ENCODE assay signal across 9 cellular contexts in genomic region chr10:79179404-79180309, GRCh38.
A peak's percentile ranks its signal among the peaks of the same experiment; 100 is the strongest.
DNase-seq lines count a peak whose midpoint lies in the region; FAIRE-seq and TF ChIP-seq lines count a peak whose summit lies in the region.
"Had no signal": no experiment of that assay in that cellular context is flagged by ENCODE, and none has a peak within 500 bp of the region (broad histone marks: within the 10 kb centered on the region; RNA-seq: fewer than 3 reads in every experiment).

No MANE protein-coding gene starts in this region.

- H3K4me1 ChIP-seq in esophagus squamous epithelium = peaks cover 36 to 100% (median 91%) of the 10 kb centered on the region in 3 donors

- TF ChIP-seq POLR2A in esophagus squamous epithelium (IDR thresholded peaks at IDR 0.05) = no peak

- peak; percentile 61 for DNase-seq in G401 (ENCODE audit: low spot score)
- peak; percentile 44 for DNase-seq in NCI-H345 (lab: John Stamatoyannopoulos, UW)
- no peak for DNase-seq in esophagus squamous epithelium (lab: John Stamatoyannopoulos, UW)
- no peak for DNase-seq in retinal pigment epithelial cell (ENCODE audit: low read depth)
- DNase-seq in activated CD4-positive, alpha-beta T cell treated with anti-CD3 and anti-CD28 coated beads for 1 hour = no peak
- no peak for DNase-seq in GM19239 (ENCODE audit: insufficient read length, low spot score)
- no peak for DNase-seq in RPMI8226
- DNase-seq in DMS153 treated with DMSO at 0.1 percent for 48 hours (lab: John Stamatoyannopoulos, UW; ENCODE audit: unreplicated experiment) = no peak
- DNase-seq: stimulated activated CD4-positive, alpha-beta T cell treated with anti-CD3 and anti-CD28 coated beads, Interleukin-4, amount 100 ng/mL, for 4 hours had no signal

- WGBS in esophagus squamous epithelium, 2 donors = 77 to 81% methylated on average over 6 to 10 of the region's 14 CpGs

- H3K27ac ChIP-seq in esophagus squamous epithelium = peak overlapping the region in 3 of 4 donors; percentile 10 to 66 (median 45)

- intact Hi-C loops in esophagus squamous epithelium (cut with DNase I) = no loop called here

- in situ Hi-C loops in G401 (cut with HindIII; ENCODE audit: low sequenced_read_pairs) = no loop called here

- peaks cover 0 to 85% (median 5%) of the 10 kb centered on the region in 3 donors for H3K36me3 ChIP-seq in esophagus squamous epithelium

- H3K9me3 ChIP-seq in esophagus squamous epithelium = no peaks in the 10 kb centered on the region

- TF ChIP-seq CTCF in esophagus squamous epithelium (IDR thresholded peaks at IDR 0.05) = no peak
- peak; percentile 40 for TF ChIP-seq CTCF in retinal pigment epithelial cell (conservative IDR thresholded peaks at IDR 0.05; ENCODE audit: low read depth, low read length)

- FAIRE-seq in GM19239 (lab: Jason Lieb, UNC) = no peak

- H3K27me3 ChIP-seq in esophagus squamous epithelium = no peaks in the 10 kb centered on the region

- H3K4me3 ChIP-seq in esophagus squamous epithelium (no peak overlapping the region), retinal pigment epithelial cell (ENCODE audit: low read length) (no peak overlapping the region)

Comparison
In these comparisons a context has a peak if more than half of its experiments do, and no peak if none do; other contexts are left out.
1. DNase-seq: peak in G401 (single experiment) and NCI-H345 (single experiment); none in esophagus squamous epithelium (single experiment), retinal pigment epithelial cell (single experiment), activated CD4-positive, alpha-beta T cell treated with anti-CD3 and anti-CD28 coated beads for 1 hour (single experiment), GM19239 (single experiment), RPMI8226 (single experiment) and DMS153 treated with DMSO at 0.1 percent for 48 hours (single experiment).